Comparison of ENCODE assay signal across 1 cellular context in genomic region chr17:3727041-3727440, GRCh38.
TF ChIP-seq lines count a peak whose summit lies in the region.

No MANE protein-coding gene starts in this region.

TF ChIP-seq in WTC11, 78 proteins besides CTCF, POLR2A, EP300 and RAD21 (continued from another document):
- TF ChIP-seq, protein P1, sequence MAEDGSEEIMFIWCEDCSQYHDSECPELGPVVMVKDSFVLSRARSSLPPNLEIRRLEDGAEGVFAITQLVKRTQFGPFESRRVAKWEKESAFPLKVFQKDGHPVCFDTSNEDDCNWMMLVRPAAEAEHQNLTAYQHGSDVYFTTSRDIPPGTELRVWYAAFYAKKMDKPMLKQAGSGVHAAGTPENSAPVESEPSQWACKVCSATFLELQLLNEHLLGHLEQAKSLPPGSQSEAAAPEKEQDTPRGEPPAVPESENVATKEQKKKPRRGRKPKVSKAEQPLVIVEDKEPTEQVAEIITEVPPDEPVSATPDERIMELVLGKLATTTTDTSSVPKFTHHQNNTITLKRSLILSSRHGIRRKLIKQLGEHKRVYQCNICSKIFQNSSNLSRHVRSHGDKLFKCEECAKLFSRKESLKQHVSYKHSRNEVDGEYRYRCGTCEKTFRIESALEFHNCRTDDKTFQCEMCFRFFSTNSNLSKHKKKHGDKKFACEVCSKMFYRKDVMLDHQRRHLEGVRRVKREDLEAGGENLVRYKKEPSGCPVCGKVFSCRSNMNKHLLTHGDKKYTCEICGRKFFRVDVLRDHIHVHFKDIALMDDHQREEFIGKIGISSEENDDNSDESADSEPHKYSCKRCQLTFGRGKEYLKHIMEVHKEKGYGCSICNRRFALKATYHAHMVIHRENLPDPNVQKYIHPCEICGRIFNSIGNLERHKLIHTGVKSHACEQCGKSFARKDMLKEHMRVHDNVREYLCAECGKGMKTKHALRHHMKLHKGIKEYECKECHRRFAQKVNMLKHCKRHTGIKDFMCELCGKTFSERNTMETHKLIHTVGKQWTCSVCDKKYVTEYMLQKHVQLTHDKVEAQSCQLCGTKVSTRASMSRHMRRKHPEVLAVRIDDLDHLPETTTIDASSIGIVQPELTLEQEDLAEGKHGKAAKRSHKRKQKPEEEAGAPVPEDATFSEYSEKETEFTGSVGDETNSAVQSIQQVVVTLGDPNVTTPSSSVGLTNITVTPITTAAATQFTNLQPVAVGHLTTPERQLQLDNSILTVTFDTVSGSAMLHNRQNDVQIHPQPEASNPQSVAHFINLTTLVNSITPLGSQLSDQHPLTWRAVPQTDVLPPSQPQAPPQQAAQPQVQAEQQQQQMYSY (CRISPR knock-in tag; IDR thresholded peaks at IDR 0.05) = no peak
